ENCODE assay signal across 16 cellular contexts in the genomic region with DNA sequence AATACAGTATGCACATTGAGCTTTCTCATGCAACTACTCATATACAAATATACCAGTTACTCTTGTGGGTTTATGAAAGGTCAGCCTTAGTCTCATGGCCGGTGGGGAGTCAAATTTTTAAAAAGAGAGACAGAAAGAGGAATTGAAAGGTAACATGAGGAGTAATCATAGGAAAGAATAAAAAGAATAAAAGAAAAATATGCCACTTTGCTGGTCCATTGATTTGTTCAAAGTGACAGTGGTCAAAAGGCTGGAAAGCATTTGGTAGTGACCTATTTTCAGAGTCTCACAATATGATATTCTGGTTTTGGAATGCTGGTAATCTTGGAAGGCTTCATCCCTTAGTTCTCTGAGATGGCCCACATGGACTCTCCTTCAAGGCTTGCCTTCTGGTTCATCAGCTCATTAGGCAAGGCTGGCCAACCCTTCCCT.
A peak's percentile ranks its signal among the peaks of the same experiment; 100 is the strongest.
DNase-seq lines count a peak whose midpoint lies in the region; ATAC-seq and TF ChIP-seq lines count a peak whose summit lies in the region.
"Had no signal": no experiment of that assay in that cellular context is flagged by ENCODE, and none has a peak within 500 bp of the region (broad histone marks: within the 10 kb centered on the region; RNA-seq: fewer than 3 reads in every experiment).

No MANE protein-coding gene starts in this region.

- H3K4me3 Mint-ChIP-seq in activated CD4-positive, alpha-beta memory T cell treated with anti-CD3 and anti-CD28 coated beads, Interleukin-2, amount 10 ng/mL, durations not matched to agents 7 days and 5 days, result no peak overlapping the region
- H3K4me3 Mint-ChIP-seq: nephron progenitor cell had no signal

- H3K4me1 Mint-ChIP-seq in activated CD4-positive, alpha-beta memory T cell treated with anti-CD3 and anti-CD28 coated beads, Interleukin-2, amount 10 ng/mL, durations not matched to agents 7 days and 5 days, result no peaks in the 10 kb centered on the region

- H3K4me3 ChIP-seq in GM12865 (ENCODE audit: low read depth, low read length) (no peak overlapping the region), left ventricle myocardium inferior (no peak overlapping the region)
- H3K4me3 ChIP-seq: gastrocnemius medialis, SJSA1 had no signal

- H3K36me3 Mint-ChIP-seq in activated CD4-positive, alpha-beta memory T cell treated with anti-CD3 and anti-CD28 coated beads, Interleukin-2, amount 10 ng/mL, durations not matched to agents 7 days and 5 days (ENCODE audit: low read depth), result no peaks in the 10 kb centered on the region

- peaks cover 10% of the 10 kb centered on the region for H3K36me3 ChIP-seq in left ventricle myocardium inferior
- H3K36me3 ChIP-seq: gastrocnemius medialis, SJSA1 had no signal

- H3K27ac ChIP-seq in left ventricle myocardium inferior (replicated peaks), result peak overlapping the region; percentile 63
- H3K27ac ChIP-seq: KMS-11, SJSA1, VCaP had no signal

- peaks cover 58% of the 10 kb centered on the region for H3K4me1 ChIP-seq in left ventricle myocardium inferior

- H3K9me3 ChIP-seq in left ventricle myocardium inferior (replicated peaks), result no peaks in the 10 kb centered on the region
- H3K9me3 ChIP-seq: gastrocnemius medialis, SJSA1 had no signal

- H3K27me3 Mint-ChIP-seq in activated CD4-positive, alpha-beta memory T cell treated with anti-CD3 and anti-CD28 coated beads, Interleukin-2, amount 10 ng/mL, durations not matched to agents 7 days and 5 days, result no peaks in the 10 kb centered on the region

- TF ChIP-seq CTCF in GM12865 (IDR thresholded peaks at IDR 0.05; ENCODE audit: insufficient read depth, low read depth, low read length, missing control alignments) (no peak), left ventricle myocardium inferior (IDR thresholded peaks at IDR 0.05; ENCODE audit: borderline replicate concordance) (no peak)

- DNase-seq in GM12865 (ENCODE audit: low read depth), result peak; percentile 60
- no peak for DNase-seq in left ventricle myocardium inferior
- DNase-seq in SHP77 treated with DMSO at 0.1 percent for 48 hours (lab: John Stamatoyannopoulos, UW), result no peak
- no peak for DNase-seq in activated naive CD4-positive, alpha-beta T cell treated with anti-CD3 and anti-CD28 coated beads, Interleukin-2, amount 50 U/mL, for 16 hours
- no peak for DNase-seq in activated CD4-positive, alpha-beta memory T cell treated with anti-CD3 and anti-CD28 coated beads, Interleukin-2, amount 10 ng/mL, durations not matched to agents 7 days and 5 days
- DNase-seq: ACHN; activated CD8-positive, alpha-beta memory T cell treated with anti-CD3 and anti-CD28 coated beads, Interleukin-2, amount 50 U/mL, for 48 hours; gastrocnemius medialis; NCI-H187 treated with DMSO at 0.1 percent for 48 hours; nephron progenitor cell had no signal

- no peaks in the 10 kb centered on the region for H3K27me3 ChIP-seq in left ventricle myocardium inferior (ENCODE audit: low read depth)
- H3K27me3 ChIP-seq: gastrocnemius medialis, SJSA1 had no signal

- ATAC-seq in GM21423 (IDR thresholded peaks at IDR 0.05; ENCODE audit: unreplicated experiment), result peak; percentile 58
- ATAC-seq in HG03159 (IDR thresholded peaks at IDR 0.05; ENCODE audit: unreplicated experiment), result peak; percentile 62
- ATAC-seq in GM19455 (IDR thresholded peaks at IDR 0.05; ENCODE audit: unreplicated experiment), result no peak
- ATAC-seq: gastrocnemius medialis had no signal

- no peaks in the 10 kb centered on the region for H3K9me3 Mint-ChIP-seq in activated CD4-positive, alpha-beta memory T cell treated with anti-CD3 and anti-CD28 coated beads, Interleukin-2, amount 10 ng/mL, durations not matched to agents 7 days and 5 days
- H3K9me3 Mint-ChIP-seq: nephron progenitor cell had no signal

- intact Hi-C loops in left ventricle myocardium inferior (cut with micrococcal nuclease), result no loop called here

- H3K27ac Mint-ChIP-seq in activated CD4-positive, alpha-beta memory T cell treated with anti-CD3 and anti-CD28 coated beads, Interleukin-2, amount 10 ng/mL, durations not matched to agents 7 days and 5 days, result no peak overlapping the region
- H3K27ac Mint-ChIP-seq: nephron progenitor cell had no signal

- POLR2A ChIA-PET in activated CD4-positive, alpha-beta memory T cell treated with anti-CD3 and anti-CD28 coated beads, Interleukin-2, amount 10 ng/mL, durations not matched to agents 7 days and 5 days (lab: Charles Lee), result no interaction called here

- CTCF ChIA-PET in activated CD4-positive, alpha-beta memory T cell treated with anti-CD3 and anti-CD28 coated beads, Interleukin-2, amount 10 ng/mL, durations not matched to agents 7 days and 5 days (lab: Charles Lee), result no interaction called here
